11 cellular contexts compared by ENCODE assay signal in genomic region chr7:16066805-16067459, GRCh38.
DNase-seq lines count a peak whose midpoint lies in the region; ATAC-seq and TF ChIP-seq lines count a peak whose summit lies in the region.
"Had no signal": no experiment of that assay in that cellular context is flagged by ENCODE, and none has a peak within 500 bp of the region (broad histone marks: within the 10 kb centered on the region; RNA-seq: fewer than 3 reads in every experiment).

No MANE protein-coding gene starts in this region.

- in situ Hi-C loops in gastrocnemius medialis (cut with MboI; ENCODE audit: low sequenced_read_pairs in 4 of 4): loop anchor here in 3 of 4 donors (5.0 to 25.0 kb wide), 5 partner anchors 380 to 512 kb away; partner anchors contain the start of genes MEOX2 (in 2 of the 3) and AGMO (in 1 of the 3)

- DNase-seq in OCI-M1 (lab: John Stamatoyannopoulos, UW) (peak; percentile 3), heart right ventricle (no peak), gastrocnemius medialis (no peak), OCI-LY7 (ENCODE audit: low spot score) (no peak), iPS-NIHi11 (ENCODE audit: low spot score) (no peak)
- DNase-seq: activated CD4-positive, alpha-beta T cell treated with anti-CD3 and anti-CD28 coated beads, Interleukin-2, amount 50 U/mL, for 1 hour; activated naive CD4-positive, alpha-beta T cell treated with anti-CD3 and anti-CD28 coated beads, Interleukin-2, amount 50 U/mL, for 16 hours; stomach had no signal

- H3K4me2 ChIP-seq in OCI-LY7 (ENCODE audit: low read length): no peak overlapping the region

- no peak overlapping the region for H2AFZ ChIP-seq in OCI-LY7 (ENCODE audit: low read length)

- no peak overlapping the region for H3K27ac ChIP-seq in HEK293 (ENCODE audit: extremely low read depth, low read depth, low read length)
- H3K27ac ChIP-seq in heart right ventricle: peak overlapping the region; percentile 58 to 85 (median 73)
- peak overlapping the region; percentile 71 to 82 (median 73) for H3K27ac ChIP-seq in gastrocnemius medialis
- no peak overlapping the region for H3K27ac ChIP-seq in OCI-LY7 (ENCODE audit: low read depth, low read length, poor library complexity, severe bottlenecking)

- intact Hi-C loops in heart right ventricle (cut with DNase I): loop anchor here in 9 of 10 donors (5.0 to 10.0 kb wide), 14 partner anchors 172 to 512 kb away; partner anchors contain the start of genes MEOX2 (in 4 of the 9) and AGMO (in 2 of the 9)
- intact Hi-C loops in gastrocnemius medialis (cut with DNase I; ENCODE audit: low total_unique reads): loop anchor here (10.0 kb wide), 1 partner anchor 512 kb away; no protein-coding TSS in a partner anchor
- intact Hi-C loops in OCI-LY7 (cut with micrococcal nuclease; ENCODE audit: unreplicated experiment): no loop called here

- H3K4me3 ChIP-seq in HEK293 (ENCODE audit: low read depth, low read length): no peak overlapping the region
- peak overlapping the region in 5 of 10 donors; percentile 1 to 23 (median 3) for H3K4me3 ChIP-seq in heart right ventricle
- H3K4me3 ChIP-seq in gastrocnemius medialis: peak overlapping the region in 3 of 4 donors; percentile 6 to 25 (median 13)
- H3K4me3 ChIP-seq in OCI-LY7 (ENCODE audit: low read depth, low read length, poor library complexity, severe bottlenecking): no peak overlapping the region
- H3K4me3 ChIP-seq: stomach had no signal

- TF ChIP-seq CTCF in HEK293 (tag by site-specific recombination; IDR thresholded peaks at IDR 0.05): no peak
- TF ChIP-seq CTCF in heart right ventricle (IDR thresholded peaks at IDR 0.05): no peak
- no peak for TF ChIP-seq CTCF in gastrocnemius medialis (IDR thresholded peaks at IDR 0.05 in 4 of 5, conservative IDR thresholded peaks at IDR 0.05 in 1 of 5)
- no peak for TF ChIP-seq CTCF in OCI-LY7 (conservative IDR thresholded peaks at IDR 0.05; ENCODE audit: low read length)

- 36 to 58% methylated on average over 5 of the region's 5 CpGs for WGBS in heart right ventricle, 2 donors

- no TSS peak for BruUV-seq in OCI-LY7 (replicated peaks; lab: Mats Ljungman, UMichigan)

- POLR2A ChIA-PET in HEK293 (lab: Yijun Ruan, JAX): no interaction called here
- POLR2A ChIA-PET in OCI-LY7 (lab: Charles Lee): interaction anchor here (0.6 to 1.2 kb wide), 2 partner anchors 17 to 921 kb away, joined by 3 to 4 read pairs; no protein-coding TSS in a partner anchor

- H3K9me3 ChIP-seq in HEK293 (ENCODE audit: control insufficient read depth, insufficient read depth, low read depth, low read length) (no peaks in the 10 kb centered on the region), heart right ventricle (no peaks in the 10 kb centered on the region), gastrocnemius medialis (no peaks in the 10 kb centered on the region), OCI-LY7 (ENCODE audit: low read length) (no peaks in the 10 kb centered on the region)
- H3K9me3 ChIP-seq: stomach had no signal

- H3K27me3 ChIP-seq in heart right ventricle: no peaks in the 10 kb centered on the region
- no peaks in the 10 kb centered on the region for H3K27me3 ChIP-seq in gastrocnemius medialis
- H3K27me3 ChIP-seq: stomach had no signal

- no peaks in the 10 kb centered on the region for H3K79me2 ChIP-seq in OCI-LY7 (ENCODE audit: insufficient read depth, low read depth, low read length)

- H4K20me1 ChIP-seq in OCI-LY7 (ENCODE audit: insufficient read depth, low read length): no peaks in the 10 kb centered on the region

- H3K4me1 ChIP-seq in HEK293 (ENCODE audit: control insufficient read depth, insufficient read depth, low read length) (peaks cover 6% of the 10 kb centered on the region), heart right ventricle (peaks cover 0 to 85% (median 50%) of the 10 kb centered on the region in 9 donors), gastrocnemius medialis (peaks cover 0 to 22% of the 10 kb centered on the region in 2 donors), OCI-LY7 (ENCODE audit: insufficient read depth, low read length, poor library complexity, severe bottlenecking) (no peaks in the 10 kb centered on the region)

- CTCF ChIA-PET in HEK293 (lab: Yijun Ruan, JAX): interaction anchor here (0.6 to 1.0 kb wide), 3 partner anchors 30 to 741 kb away, joined by 3 to 6 read pairs (median 5); no protein-coding TSS in a partner anchor
- CTCF ChIA-PET in OCI-LY7 (lab: Charles Lee; ENCODE audit: unreplicated experiment): no interaction called here

- peak; percentile 29 to 84 (median 50) for ATAC-seq in heart right ventricle
- peak; percentile 53 to 75 for ATAC-seq in gastrocnemius medialis
- no peak for ATAC-seq in HG03196 (IDR thresholded peaks at IDR 0.05; ENCODE audit: unreplicated experiment)
- ATAC-seq in HG02678 (IDR thresholded peaks at IDR 0.05; ENCODE audit: unreplicated experiment): no peak

- TF ChIP-seq POLR2A in gastrocnemius medialis (IDR thresholded peaks at IDR 0.05): peak in 1 of 2 donors; percentile 48

- H3K9me2 ChIP-seq in OCI-LY7 (ENCODE audit: insufficient read depth, low read length): no peaks in the 10 kb centered on the region

- H3K36me3 ChIP-seq in HEK293 (ENCODE audit: control insufficient read depth in 2 of 2, insufficient read depth in 1 of 2, low read length in 2 of 2): no peaks in the 10 kb centered on the region
- no peaks in the 10 kb centered on the region for H3K36me3 ChIP-seq in heart right ventricle
- H3K36me3 ChIP-seq in gastrocnemius medialis: no peaks in the 10 kb centered on the region
- H3K36me3 ChIP-seq in OCI-LY7 (ENCODE audit: insufficient read depth, low read length): no peaks in the 10 kb centered on the region
- H3K36me3 ChIP-seq: stomach had no signal

TF ChIP-seq in HEK293, 187 proteins besides CTCF, POLR2A, EP300 and RAD21:
- TF ChIP-seq RBAK (tag by site-specific recombination; IDR thresholded peaks at IDR 0.05) (no peak), ZNF366 (tag by site-specific recombination; conservative IDR thresholded peaks at IDR 0.05) (no peak), FEZF1 (tag by site-specific recombination; IDR thresholded peaks at IDR 0.05) (peak; percentile 33; the same call in 1 of the 2 replicates), ZNF585B (tag by site-specific recombination; IDR thresholded peaks at IDR 0.05) (no peak), TCF7L2 (IDR thresholded peaks at IDR 0.05; ENCODE audit: borderline replicate concordance, low read depth, low read length) (peak; percentile 60; the same call in 1 of the 2 replicates)

Comparison
In these comparisons a context has a peak if more than half of its experiments do, and no peak if none do; other contexts are left out.
1. H3K27ac ChIP-seq: peak in heart right ventricle (10 of 10) and gastrocnemius medialis (4 of 4); none in HEK293 (single experiment) and OCI-LY7 (single experiment).
2. H3K4me3 ChIP-seq: peak in gastrocnemius medialis (3 of 4); none in HEK293 (single experiment) and OCI-LY7 (single experiment).
3. ATAC-seq: peak in heart right ventricle (8 of 8) and gastrocnemius medialis (2 of 2); none in HG03196 (single experiment) and HG02678 (single experiment).